In genomic region chrX:130014770-130015169, GRCh38 we compare ENCODE assay signal across 37 cellular contexts.
"Had no signal": no experiment of that assay in that cellular context is flagged by ENCODE, and none has a peak within 500 bp of the region (broad histone marks: within the 10 kb centered on the region; RNA-seq: fewer than 3 reads in every experiment).

No MANE protein-coding gene starts in this region.

- FAIRE-seq: astrocyte, TTC549 had no signal

- H3K4me1 ChIP-seq: body of pancreas, breast epithelium had no signal

- H3K4me3 Mint-ChIP-seq: activated B cell treated with CpG ODN at 0.5 μM for 24 hours; activated CD4-positive, alpha-beta memory T cell treated with anti-CD3 and anti-CD28 coated beads for 36 hours; activated CD4-positive, alpha-beta T cell treated with anti-CD3 and anti-CD28 coated beads, Interleukin-2, amount 10 ng/mL, durations not matched to agents 24 days and 14 days; activated CD8-positive, alpha-beta T cell treated with anti-CD3 and anti-CD28 coated beads for 36 hours; activated naive CD4-positive, alpha-beta T cell treated with anti-CD3 and anti-CD28 coated beads for 36 hours; activated naive CD8-positive, alpha-beta T cell treated with anti-CD3 and anti-CD28 coated beads for 36 hours; activated T-cell treated with anti-CD3 and anti-CD28 coated beads, Interleukin-2, amount 50 U/mL, for 4 hours; activated T-cell treated with anti-CD3 and anti-CD28 coated beads, Interleukin-2, amount 50 U/mL, for 72 hours; activated T-helper 1 cell treated with anti-CD3 and anti-CD28 coated beads, Interleukin-12 subunit alpha, Interleukin-12 subunit beta, Interleukin-2, Interleukin-4 antibody, amounts not matched to agents 30 ng/mL and 10 ng/mL and 1 ng/mL, durations not matched to agents 14 hours and 24 hours and 36 hours; activated T-helper 17 cell treated with anti-CD3 and anti-CD28 coated beads, Interleukin-2, amount 50 U/mL, for 72 hours; T-helper 1 cell treated with Interleukin-12 subunit alpha and Interleukin-12 subunit beta and Interleukin-4 antibody, amounts not matched to agents 30 μg/mL and 1 μg/mL, for 36 hours; T-helper 2 cell treated with Interferon-gamma antibody and Interleukin-4, amounts not matched to agents 5 μg/mL and 100 μg/mL, for 36 hours had no signal

- H3K9me3 ChIP-seq: adrenal gland, body of pancreas, breast epithelium had no signal

- H3K4me3 ChIP-seq: adrenal gland, body of pancreas, breast epithelium had no signal

- ATAC-seq: activated CD8-positive, alpha-beta T cell treated with anti-CD3 and anti-CD28 coated beads for 36 hours; activated naive CD4-positive, alpha-beta T cell treated with anti-CD3 and anti-CD28 coated beads, Interleukin-2, amount 50 U/mL, for 72 hours; activated T-cell treated with anti-CD3 and anti-CD28 coated beads, Interleukin-2, amount 50 U/mL, for 4 hours; activated T-cell treated with anti-CD3 and anti-CD28 coated beads, Interleukin-2, amount 50 U/mL, for 72 hours; activated T-helper 17 cell treated with anti-CD3 and anti-CD28 coated beads, Interleukin-2, amount 50 U/mL, for 72 hours; body of pancreas had no signal

- H3K36me3 ChIP-seq: brain microvascular endothelial cell, breast epithelium had no signal

- DNase-seq: activated B cell treated with CpG ODN at 0.5 μM for 24 hours; activated CD4-positive, alpha-beta memory T cell treated with anti-CD3 and anti-CD28 coated beads for 36 hours; activated CD4-positive, alpha-beta T cell treated with anti-CD3 and anti-CD28 coated beads for 4 hours; activated CD4-positive, alpha-beta T cell treated with anti-CD3 and anti-CD28 coated beads, Interleukin-2, amount 10 ng/mL, durations not matched to agents 24 days and 14 days; activated CD4-positive, alpha-beta T cell treated with anti-CD3 and anti-CD28 coated beads, Interleukin-2, amount 50 U/mL, for 1 hour; activated CD4-positive, alpha-beta T cell treated with anti-CD3 and anti-CD28 coated beads, Interleukin-2, amount 50 U/mL, for 4 hours; activated CD4-positive, CD25-positive, alpha-beta regulatory T cell treated with anti-CD3 and anti-CD28 coated beads, Interleukin-2, amount 50 U/mL, for 72 hours; activated CD8-positive, alpha-beta memory T cell treated with anti-CD3 and anti-CD28 coated beads, Interleukin-2, amount 50 U/mL, for 4 hours; activated CD8-positive, alpha-beta T cell treated with anti-CD3 and anti-CD28 coated beads for 36 hours; activated effector memory CD4-positive, alpha-beta T cell treated with anti-CD3 and anti-CD28 coated beads, Interleukin-2, amount 50 U/mL, for 16 hours; activated gamma-delta T cell treated with Interleukin-2 at 50 U/mL for 16 hours; activated naive CD4-positive, alpha-beta T cell; activated naive CD4-positive, alpha-beta T cell treated with anti-CD3 and anti-CD28 coated beads for 36 hours; activated naive CD4-positive, alpha-beta T cell treated with anti-CD3 and anti-CD28 coated beads, Interleukin-2, amount 50 U/mL, for 16 hours; activated naive CD8-positive, alpha-beta T cell treated with anti-CD3 and anti-CD28 coated beads for 36 hours; activated T-cell treated with anti-CD3 and anti-CD28 coated beads for 4 hours; activated T-cell treated with anti-CD3 and anti-CD28 coated beads, Interleukin-2, amount 50 U/mL, for 1 hour; activated T-cell treated with anti-CD3 and anti-CD28 coated beads, Interleukin-2, amount 50 U/mL, for 4 hours; activated T-cell treated with anti-CD3 and anti-CD28 coated beads, Interleukin-2, amount 50 U/mL, for 72 hours; adrenal gland; amniotic stem cell; body of pancreas; brain microvascular endothelial cell; central memory CD4-positive, alpha-beta T cell; cerebellar nuclear complex; T-helper 1 cell; T-helper 2 cell; T-helper 9 cell had no signal

- H3K4me1 Mint-ChIP-seq: activated B cell treated with CpG ODN at 0.5 μM for 24 hours; activated CD4-positive, alpha-beta T cell treated with anti-CD3 and anti-CD28 coated beads, Interleukin-2, amount 10 ng/mL, durations not matched to agents 24 days and 14 days; activated T-helper 17 cell treated with anti-CD3 and anti-CD28 coated beads, Interleukin-2, amount 50 U/mL, for 72 hours had no signal

- H3K27me3 ChIP-seq: adrenal gland, body of pancreas, brain microvascular endothelial cell had no signal

- H3K27me3 Mint-ChIP-seq: activated B cell treated with CpG ODN at 0.5 μM for 24 hours; activated CD4-positive, alpha-beta memory T cell treated with anti-CD3 and anti-CD28 coated beads for 36 hours; activated CD4-positive, alpha-beta T cell treated with anti-CD3 and anti-CD28 coated beads, Interleukin-2, amount 10 ng/mL, durations not matched to agents 24 days and 14 days; activated CD8-positive, alpha-beta T cell treated with anti-CD3 and anti-CD28 coated beads for 36 hours; activated naive CD8-positive, alpha-beta T cell treated with anti-CD3 and anti-CD28 coated beads for 36 hours; activated T-helper 17 cell treated with anti-CD3 and anti-CD28 coated beads, Interleukin-2, amount 50 U/mL, for 72 hours had no signal

- H3K9me3 Mint-ChIP-seq: activated B cell treated with CpG ODN at 0.5 μM for 24 hours; activated CD4-positive, alpha-beta memory T cell treated with anti-CD3 and anti-CD28 coated beads for 36 hours; activated CD4-positive, alpha-beta T cell treated with anti-CD3 and anti-CD28 coated beads, Interleukin-2, amount 10 ng/mL, durations not matched to agents 24 days and 14 days; activated CD8-positive, alpha-beta T cell treated with anti-CD3 and anti-CD28 coated beads for 36 hours; activated naive CD4-positive, alpha-beta T cell treated with anti-CD3 and anti-CD28 coated beads for 36 hours; activated naive CD4-positive, alpha-beta T cell treated with anti-CD3 and anti-CD28 coated beads, Interleukin-2, amount 50 U/mL, for 72 hours; activated naive CD8-positive, alpha-beta T cell treated with anti-CD3 and anti-CD28 coated beads for 36 hours; activated T-cell treated with anti-CD3 and anti-CD28 coated beads, Interleukin-2, amount 50 U/mL, for 4 hours; activated T-cell treated with anti-CD3 and anti-CD28 coated beads, Interleukin-2, amount 50 U/mL, for 72 hours; activated T-helper 1 cell treated with anti-CD3 and anti-CD28 coated beads, Interleukin-12 subunit alpha, Interleukin-12 subunit beta, Interleukin-2, Interleukin-4 antibody, amounts not matched to agents 30 ng/mL and 10 ng/mL and 1 ng/mL, durations not matched to agents 14 hours and 24 hours and 36 hours; activated T-helper 17 cell treated with anti-CD3 and anti-CD28 coated beads, Interleukin-2, amount 50 U/mL, for 72 hours; T-helper 1 cell treated with Interleukin-12 subunit alpha and Interleukin-12 subunit beta and Interleukin-4 antibody, amounts not matched to agents 30 μg/mL and 1 μg/mL, for 36 hours; T-helper 2 cell treated with Interferon-gamma antibody and Interleukin-4, amounts not matched to agents 5 μg/mL and 100 μg/mL, for 36 hours had no signal

- H3K27ac ChIP-seq: adrenal gland, body of pancreas, brain microvascular endothelial cell, breast epithelium, VCaP had no signal

- H3K27ac Mint-ChIP-seq: activated B cell treated with CpG ODN at 0.5 μM for 24 hours; activated CD4-positive, alpha-beta memory T cell treated with anti-CD3 and anti-CD28 coated beads for 36 hours; activated CD4-positive, alpha-beta T cell treated with anti-CD3 and anti-CD28 coated beads, Interleukin-2, amount 10 ng/mL, durations not matched to agents 24 days and 14 days; activated CD8-positive, alpha-beta T cell treated with anti-CD3 and anti-CD28 coated beads for 36 hours; activated naive CD4-positive, alpha-beta T cell treated with anti-CD3 and anti-CD28 coated beads for 36 hours; activated naive CD8-positive, alpha-beta T cell treated with anti-CD3 and anti-CD28 coated beads for 36 hours; activated T-cell treated with anti-CD3 and anti-CD28 coated beads, Interleukin-2, amount 50 U/mL, for 72 hours; activated T-helper 1 cell treated with anti-CD3 and anti-CD28 coated beads, Interleukin-12 subunit alpha, Interleukin-12 subunit beta, Interleukin-2, Interleukin-4 antibody, amounts not matched to agents 30 ng/mL and 10 ng/mL and 1 ng/mL, durations not matched to agents 14 hours and 24 hours and 36 hours; activated T-helper 17 cell treated with anti-CD3 and anti-CD28 coated beads, Interleukin-2, amount 50 U/mL, for 72 hours; T-helper 1 cell treated with Interleukin-12 subunit alpha and Interleukin-12 subunit beta and Interleukin-4 antibody, amounts not matched to agents 30 μg/mL and 1 μg/mL, for 36 hours; T-helper 2 cell treated with Interferon-gamma antibody and Interleukin-4, amounts not matched to agents 5 μg/mL and 100 μg/mL, for 36 hours had no signal
